15 cellular contexts compared by ENCODE assay signal in genomic region chr7:39088730-39089129, GRCh38.
"Had no signal": no experiment of that assay in that cellular context is flagged by ENCODE, and none has a peak within 500 bp of the region (broad histone marks: within the 10 kb centered on the region; RNA-seq: fewer than 3 reads in every experiment).

No MANE protein-coding gene starts in this region.

- H3K27ac ChIP-seq: cardiac muscle cell, left ventricle myocardium inferior had no signal

- H3K27me3 ChIP-seq: cardiac muscle cell had no signal

- H3K36me3 ChIP-seq: cardiac muscle cell, left ventricle myocardium inferior had no signal

- ATAC-seq: activated CD8-positive, alpha-beta T cell treated with anti-CD3 and anti-CD28 coated beads for 36 hours; activated naive CD4-positive, alpha-beta T cell treated with anti-CD3 and anti-CD28 coated beads, Interleukin-2, amount 50 U/mL, for 72 hours; esophagus mucosa; mucosa of descending colon; naive thymus-derived CD4-positive, alpha-beta T cell; stimulated activated effector memory CD8-positive, alpha-beta T cell treated with anti-CD3 and anti-CD28 coated beads, Interleukin-12 subunit alpha, Interleukin-12 subunit beta, amount 100 ng/mL, for 72 hours had no signal

- H3K4me3 ChIP-seq: cardiac muscle cell, left ventricle myocardium inferior, mucosa of descending colon had no signal

- DNase-seq: activated B cell treated with CpG ODN at 0.5 μM for 24 hours; activated CD4-positive, alpha-beta T cell treated with anti-CD3 and anti-CD28 coated beads for 48 hours; activated CD8-positive, alpha-beta memory T cell treated with anti-CD3 and anti-CD28 coated beads, Interleukin-2, amount 50 U/mL, for 4 hours; activated CD8-positive, alpha-beta T cell treated with anti-CD3 and anti-CD28 coated beads for 36 hours; activated gamma-delta T cell; activated T-cell treated with anti-CD3 and anti-CD28 coated beads, Interleukin-2, amount 50 U/mL, for 48 hours; left ventricle myocardium inferior; mucosa of descending colon; naive thymus-derived CD4-positive, alpha-beta T cell; stimulated activated CD4-positive, alpha-beta T cell treated with anti-CD3 and anti-CD28 coated beads, Interleukin-12 subunit alpha, Interleukin-12 subunit beta, amount 100 ng/mL, for 4 hours; stimulated activated CD4-positive, alpha-beta T cell treated with anti-CD3 and anti-CD28 coated beads, Interleukin-2, amount 100 ng/mL, for 24 hours had no signal

- H3K9me3 ChIP-seq: left ventricle myocardium inferior, mucosa of descending colon had no signal
